Comparison of ENCODE assay signal across 9 cellular contexts in the genomic region with DNA sequence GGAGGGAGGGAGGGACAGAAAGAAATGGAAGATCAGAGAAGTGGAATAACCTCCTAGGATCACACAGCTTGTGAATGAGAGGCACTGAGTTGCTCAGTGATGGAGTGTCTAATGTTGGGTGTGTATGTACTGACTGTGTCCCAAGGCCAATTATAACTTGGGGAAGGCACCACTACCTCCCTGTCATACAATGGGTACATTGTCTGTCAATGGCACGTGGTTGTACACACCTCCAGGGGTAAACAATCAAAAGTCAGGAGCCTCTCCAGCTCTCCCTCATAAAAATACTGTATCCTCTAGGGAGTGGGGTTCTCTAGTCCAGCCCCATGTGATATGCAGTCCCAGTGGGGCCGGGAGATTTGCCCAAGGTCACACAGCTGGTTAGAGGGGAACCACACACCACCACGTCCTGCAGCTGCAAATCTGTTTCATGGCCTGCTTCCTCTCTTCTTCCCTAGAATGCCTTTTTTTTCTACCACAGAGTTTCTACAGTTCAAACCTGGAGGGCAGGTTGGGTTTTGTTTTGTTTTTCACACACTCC.
A peak's percentile ranks its signal among the peaks of the same experiment; 100 is the strongest.
DNase-seq lines count a peak whose midpoint lies in the region; ATAC-seq and TF ChIP-seq lines count a peak whose summit lies in the region.
"Had no signal": no experiment of that assay in that cellular context is flagged by ENCODE, and none has a peak within 500 bp of the region (broad histone marks: within the 10 kb centered on the region; RNA-seq: fewer than 3 reads in every experiment).

No MANE protein-coding gene starts in this region.

- no peaks in the 10 kb centered on the region for H3K36me3 Mint-ChIP-seq in central memory CD8-positive, alpha-beta T cell (ENCODE audit: insufficient read depth)

- no peak overlapping the region for H3K4me3 ChIP-seq in GM06990 (replicated peaks; ENCODE audit: low read depth, low read length)

- no peaks in the 10 kb centered on the region for H3K36me3 ChIP-seq in GM06990 (ENCODE audit: control insufficient read depth, insufficient read depth, low read length)

- H3K27me3 Mint-ChIP-seq in central memory CD8-positive, alpha-beta T cell, result no peaks in the 10 kb centered on the region

- H3K4me3 Mint-ChIP-seq in central memory CD8-positive, alpha-beta T cell, result no peak overlapping the region
- H3K4me3 Mint-ChIP-seq: activated T-cell treated with anti-CD3 and anti-CD28 coated beads, Interleukin-2, amount 50 U/mL, for 72 hours had no signal

- H3K9me3 Mint-ChIP-seq in central memory CD8-positive, alpha-beta T cell, result no peaks in the 10 kb centered on the region
- H3K9me3 Mint-ChIP-seq: activated T-cell treated with anti-CD3 and anti-CD28 coated beads, Interleukin-2, amount 50 U/mL, for 72 hours had no signal

- peaks cover 33% of the 10 kb centered on the region for H3K4me1 Mint-ChIP-seq in central memory CD8-positive, alpha-beta T cell

- no peak for TF ChIP-seq CTCF in GM06990 (IDR thresholded peaks at IDR 0.05; ENCODE audit: insufficient read depth, low read length, poor library complexity, severe bottlenecking)

- ATAC-seq in GM21367 (IDR thresholded peaks at IDR 0.05; ENCODE audit: unreplicated experiment) (peak; percentile 76), HG03521 (IDR thresholded peaks at IDR 0.05; ENCODE audit: unreplicated experiment) (peak; percentile 71)
- ATAC-seq in central memory CD8-positive, alpha-beta T cell (replicated peaks; ENCODE audit: extremely low read depth, poor library complexity, severe bottlenecking), result no peak

- H3K27me3 ChIP-seq in GM06990 (replicated peaks; ENCODE audit: control insufficient read depth, insufficient read depth, low read length), result no peaks in the 10 kb centered on the region

- DNase-seq in GM06990 (ENCODE audit: extremely low read depth, insufficient read length) (peak; percentile 77), medulla oblongata (ENCODE audit: extremely low spot score) (no peak), NK-92 (lab: John Stamatoyannopoulos, UW; ENCODE audit: unreplicated experiment) (no peak), NCI-H1092 (lab: John Stamatoyannopoulos, UW) (no peak)
- no peak for DNase-seq in central memory CD8-positive, alpha-beta T cell (ENCODE audit: low spot score in 2 of 2)
- DNase-seq in stimulated activated CD4-positive, alpha-beta T cell treated with anti-CD3 and anti-CD28 coated beads, Interleukin-15, amount 100 ng/mL, for 24 hours, result no peak
- DNase-seq: activated T-cell treated with anti-CD3 and anti-CD28 coated beads, Interleukin-2, amount 50 U/mL, for 72 hours had no signal

- peak overlapping the region; percentile 83 for H3K27ac Mint-ChIP-seq in central memory CD8-positive, alpha-beta T cell (ENCODE audit: low read depth)
- H3K27ac Mint-ChIP-seq: activated T-cell treated with anti-CD3 and anti-CD28 coated beads, Interleukin-2, amount 50 U/mL, for 72 hours had no signal
